Comparison of ENCODE assay signal across 1 cellular context in genomic region chr6:33417903-33418689, GRCh38.
TF ChIP-seq lines count a peak whose summit lies in the region.

TSS of gene CUTA (minus strand) at chr6:33418107. CDS start at chr6:33418000, 107 bp downstream.

TF ChIP-seq in HepG2, 621 proteins besides CTCF, POLR2A, EP300 and RAD21 (continued from another document and continues in another):
- no peak for TF ChIP-seq AFF4 (CRISPR knock-in tag; IDR thresholded peaks at IDR 0.05)
- peak; percentile 88 for TF ChIP-seq TEAD3 (CRISPR knock-in tag; optimal IDR thresholded peaks at IDR 0.05; ENCODE audit: borderline replicate concordance)
- peak; percentile 88 for TF ChIP-seq FOXK1 (CRISPR knock-in tag; IDR thresholded peaks at IDR 0.05; ENCODE audit: borderline replicate concordance, low read depth)
- peak; percentile 98 for TF ChIP-seq MNT (IDR thresholded peaks at IDR 0.05)
- 0 out of 2 replicates have a peak, but pooled peaks have one; percentile 86 for TF ChIP-seq ZBTB3 (CRISPR knock-in tag; IDR thresholded peaks at IDR 0.05; ENCODE audit: borderline replicate concordance, low read depth)
- TF ChIP-seq ZBTB49 (CRISPR knock-in tag; IDR thresholded peaks at IDR 0.05; ENCODE audit: borderline replicate concordance): no peak
- TF ChIP-seq ZNF646 (CRISPR knock-in tag; IDR thresholded peaks at IDR 0.05): no peak
- 0 out of 2 replicates have a peak, but pooled peaks have one; percentile 10 for TF ChIP-seq ZBED4 (CRISPR knock-in tag; IDR thresholded peaks at IDR 0.05; ENCODE audit: borderline replicate concordance)
- peak; percentile 98 for TF ChIP-seq ZNF510 (CRISPR knock-in tag; IDR thresholded peaks at IDR 0.05; ENCODE audit: low read depth)
- no peak for TF ChIP-seq KDM6A (CRISPR knock-in tag; IDR thresholded peaks at IDR 0.05; ENCODE audit: low read depth)
- TF ChIP-seq SP2 (CRISPR knock-in tag; IDR thresholded peaks at IDR 0.05): peak; percentile 86
- no peak; the same call in 1 of the 2 replicates for TF ChIP-seq ZNF276 (CRISPR knock-in tag; IDR thresholded peaks at IDR 0.05; ENCODE audit: low read depth)
- TF ChIP-seq ZNF792 (CRISPR knock-in tag; IDR thresholded peaks at IDR 0.05): peak; percentile 65
- peak; percentile 92; the same call in 1 of the 2 replicates for TF ChIP-seq ZNF543 (CRISPR knock-in tag; IDR thresholded peaks at IDR 0.05)
- no peak for TF ChIP-seq ZNF513 (CRISPR knock-in tag; conservative IDR thresholded peaks at IDR 0.05)
- TF ChIP-seq MXD3 (CRISPR knock-in tag; IDR thresholded peaks at IDR 0.05): peak; percentile 85
- peak; percentile 21 for TF ChIP-seq HNF4A (CRISPR knock-in tag; IDR thresholded peaks at IDR 0.05)
- TF ChIP-seq KDM3A (CRISPR knock-in tag; IDR thresholded peaks at IDR 0.05; ENCODE audit: low read depth): no peak; the same call in none of the 2 replicates
- peak; percentile 88; the same call in 1 of the 2 replicates for TF ChIP-seq GLI4 (CRISPR knock-in tag; IDR thresholded peaks at IDR 0.05; ENCODE audit: borderline replicate concordance)
- TF ChIP-seq MAFG (CRISPR knock-in tag; IDR thresholded peaks at IDR 0.05): no peak
- 0 out of 2 replicates have a peak, but pooled peaks have one; percentile 41 for TF ChIP-seq HIC2 (CRISPR knock-in tag; IDR thresholded peaks at IDR 0.05; ENCODE audit: low read depth)
- TF ChIP-seq ATF7 (IDR thresholded peaks at IDR 0.05): no peak
- TF ChIP-seq ATF7 (CRISPR knock-in tag; IDR thresholded peaks at IDR 0.05): peak; percentile 68
- TF ChIP-seq CREM (IDR thresholded peaks at IDR 0.05): peak; percentile 89
- no peak for TF ChIP-seq CREM (CRISPR knock-in tag; IDR thresholded peaks at IDR 0.05)
- no peak for TF ChIP-seq SOX13 (IDR thresholded peaks at IDR 0.05)
- TF ChIP-seq SOX13 (CRISPR knock-in tag; conservative IDR thresholded peaks at IDR 0.05 in 1 of 2, IDR thresholded peaks at IDR 0.05 in 1 of 2): 0 out of 4 replicates have a peak, but pooled peaks of 1 of the 2 experiments have one; percentile 34
- peak in 1 of 2 experiments; percentile 96; a peak in 2 of 4 replicates for TF ChIP-seq KLF16 (CRISPR knock-in tag; IDR thresholded peaks at IDR 0.05)
- peak; percentile 50; the same call in 1 of the 2 replicates for TF ChIP-seq ZSCAN21 (CRISPR knock-in tag; IDR thresholded peaks at IDR 0.05; ENCODE audit: borderline replicate concordance)
- TF ChIP-seq SP4 (CRISPR knock-in tag; IDR thresholded peaks at IDR 0.05): peak; percentile 97
